ENCODE assay signal across 8 cellular contexts in the genomic region with DNA sequence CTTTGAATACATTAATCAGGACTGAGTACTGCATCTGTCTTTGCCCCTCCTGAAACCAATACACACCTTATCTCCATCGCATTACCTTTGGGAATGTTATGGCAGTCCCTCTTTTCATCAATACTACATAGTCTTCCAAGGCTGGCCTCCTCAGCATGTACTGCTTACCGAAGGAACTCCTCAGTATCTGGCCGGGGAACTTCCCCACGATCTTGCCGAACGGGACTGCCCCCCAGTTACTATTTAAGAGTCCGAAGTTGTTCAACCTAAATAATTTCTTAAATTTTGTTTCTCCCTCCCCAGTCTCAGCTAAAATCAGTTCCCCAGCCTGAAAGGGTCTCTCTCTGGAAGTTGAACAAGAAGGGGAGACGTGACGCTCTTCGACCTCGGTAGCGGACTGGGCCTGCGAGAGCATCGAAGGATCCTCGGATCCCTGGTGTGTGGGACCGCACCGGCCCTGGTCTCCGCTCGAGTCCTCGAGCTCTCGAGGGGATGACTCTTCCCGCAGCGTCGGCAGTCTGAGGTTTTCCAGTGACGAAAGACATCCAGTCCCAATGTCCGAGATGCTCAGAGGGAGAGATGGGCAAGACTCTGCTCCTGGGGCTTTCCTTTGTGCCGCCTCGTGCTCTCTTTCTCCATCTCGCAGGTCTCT. TPM values are rescaled to one million over a fixed set of nuclear protein-coding genes. Genes with fewer than 3 reads are reported as not detected.
DNase-seq lines count a peak whose midpoint lies in the region; ATAC-seq, FAIRE-seq and TF ChIP-seq lines count a peak whose summit lies in the region.

No MANE protein-coding gene starts in this region.

- H3K4me1 ChIP-seq in ES-I3 (ENCODE audit: insufficient read depth, low read length) (no peaks in the 10 kb centered on the region), heart right ventricle (peaks cover 5 to 41% (median 30%) of the 10 kb centered on the region in 9 donors), gastrocnemius medialis (peaks cover 21 to 33% of the 10 kb centered on the region in 2 donors)

- H3K36me3 Mint-ChIP-seq in activated T-cell treated with anti-CD3 and anti-CD28 coated beads, Interleukin-2, amount 50 U/mL, for 72 hours (ENCODE audit: insufficient read depth in 2 of 2), result peaks cover 5 to 9% of the 10 kb centered on the region in 2 donors

- DNase-seq in HTR-8/SVneo (ENCODE audit: insufficient read length, low spot score), result peak; percentile 27
- DNase-seq in activated T-cell treated with anti-CD3 and anti-CD28 coated beads, Interleukin-2, amount 50 U/mL, for 72 hours, result peak in 1 of 2 donors; percentile 11
- DNase-seq in heart right ventricle, result peak in 1 of 2 donors; percentile 7
- no peak for DNase-seq in gastrocnemius medialis
- DNase-seq in inferior parietal cortex (ENCODE audit: extremely low spot score), result no peak
- no peak for DNase-seq in activated gamma-delta T cell treated with Interleukin-2 at 50 U/mL for 16 hours

- H3K27ac ChIP-seq in heart right ventricle (peak overlapping the region in 9 of 10 donors; percentile 62 to 88 (median 80)), gastrocnemius medialis (peak overlapping the region; percentile 79 to 92 (median 83))

- intact Hi-C loops in heart right ventricle (cut with DNase I) (loop anchor here in 2 of 10 donors (1.0 to 2.0 kb wide), 2 partner anchors 25 kb away; partner anchors contain the start of gene WDR43 (in 2 of the 2)), gastrocnemius medialis (cut with DNase I; ENCODE audit: low total_unique reads) (loop anchor here (1.0 to 5.0 kb wide), 2 partner anchors 25 to 143 kb away; partner anchors contain the start of gene WDR43)

- H3K27ac Mint-ChIP-seq in activated T-cell treated with anti-CD3 and anti-CD28 coated beads, Interleukin-2, amount 50 U/mL, for 72 hours, result peak overlapping the region; percentile 96

- H3K9ac ChIP-seq in ES-I3 (ENCODE audit: low read depth, low read length), result peak overlapping the region; percentile 86

- ATAC-seq in GM21367 (IDR thresholded peaks at IDR 0.05; ENCODE audit: unreplicated experiment) (peak; percentile 17), heart right ventricle (peak in 5 of 8 donors; percentile 14 to 55 (median 38)), gastrocnemius medialis (peak; percentile 60 to 63)
- peak in 1 of 2 donors; percentile 27 for ATAC-seq in activated T-cell treated with anti-CD3 and anti-CD28 coated beads, Interleukin-2, amount 50 U/mL, for 72 hours (replicated peaks in 1 of 2)

- H3K4me3 ChIP-seq in heart right ventricle (peak overlapping the region; percentile 54 to 98 (median 94)), gastrocnemius medialis (peak overlapping the region; percentile 82 to 89 (median 84))

- H3K9me3 ChIP-seq in ES-I3 (ENCODE audit: control insufficient read depth, insufficient read depth, low read length) (no peaks in the 10 kb centered on the region), heart right ventricle (no peaks in the 10 kb centered on the region), gastrocnemius medialis (no peaks in the 10 kb centered on the region)

- no peak for FAIRE-seq in HTR-8/SVneo (lab: Jason Lieb, UNC)

- peaks cover 49% of the 10 kb centered on the region for H3K4me1 Mint-ChIP-seq in activated T-cell treated with anti-CD3 and anti-CD28 coated beads, Interleukin-2, amount 50 U/mL, for 72 hours (ENCODE audit: low read depth)

- TF ChIP-seq POLR2A in gastrocnemius medialis (IDR thresholded peaks at IDR 0.05), result no peak

- WGBS in heart right ventricle, 2 donors, result 0 to 1% methylated on average over 29 of the region's 29 CpGs

- H3K9me3 Mint-ChIP-seq in activated T-cell treated with anti-CD3 and anti-CD28 coated beads, Interleukin-2, amount 50 U/mL, for 72 hours, result no peaks in the 10 kb centered on the region

- no peaks in the 10 kb centered on the region for H3K27me3 ChIP-seq in heart right ventricle
- no peaks in the 10 kb centered on the region for H3K27me3 ChIP-seq in gastrocnemius medialis

- in situ Hi-C loops in gastrocnemius medialis (cut with MboI; ENCODE audit: low sequenced_read_pairs in 4 of 4), result no loop called here

- no peaks in the 10 kb centered on the region for H3K27me3 Mint-ChIP-seq in activated T-cell treated with anti-CD3 and anti-CD28 coated beads, Interleukin-2, amount 50 U/mL, for 72 hours (ENCODE audit: low read depth)

- peak overlapping the region; percentile 97 to 99 for H3K4me3 Mint-ChIP-seq in activated T-cell treated with anti-CD3 and anti-CD28 coated beads, Interleukin-2, amount 50 U/mL, for 72 hours

- no peak for TF ChIP-seq CTCF in heart right ventricle (IDR thresholded peaks at IDR 0.05)
- no peak for TF ChIP-seq CTCF in gastrocnemius medialis (IDR thresholded peaks at IDR 0.05 in 4 of 5, conservative IDR thresholded peaks at IDR 0.05 in 1 of 5)

- H3K36me3 ChIP-seq in ES-I3 (ENCODE audit: insufficient read depth, low read length) (no peaks in the 10 kb centered on the region), heart right ventricle (peaks cover 0 to 21% (median 0%) of the 10 kb centered on the region in 9 donors), gastrocnemius medialis (peaks cover 0 to 7% of the 10 kb centered on the region in 2 donors)

RNA-seq across cellular contexts. Expression of gene TRMT61B, which starts 0.5 kb away (rescaled TPM):
- 10 to 100 TPM; 18.5 to 20.5 TPM for total RNA-seq in activated T-cell treated with anti-CD3 and anti-CD28 coated beads, Interleukin-2, amount 50 U/mL, for 72 hours
- total RNA-seq in heart right ventricle (10 to 100 TPM; 13.5 to 25.0 (median 17.5) TPM), gastrocnemius medialis (10 to 100 TPM in 3 of 4 donors, 1 to 10 TPM in 1; 5.8 to 15.2 (median 13.5) TPM)
- 10 to 100 TPM; 15.8 to 54.1 TPM for polyA plus RNA-seq in heart right ventricle

RNA-seq across cellular contexts. Expression of gene WDR43, which starts 24.8 kb away (rescaled TPM):
- 100 to 1,000 TPM in 1 of 2 donors, 10 to 100 TPM in 1; 75.0 to 110 TPM for total RNA-seq in activated T-cell treated with anti-CD3 and anti-CD28 coated beads, Interleukin-2, amount 50 U/mL, for 72 hours
- total RNA-seq in heart right ventricle (10 to 100 TPM; 16.3 to 42.1 (median 25.9) TPM), gastrocnemius medialis (100 to 1,000 TPM in 1 of 4 donors, 10 to 100 TPM in 3; 73.5 to 105 (median 81.1) TPM)
- polyA plus RNA-seq in heart right ventricle, result 10 to 100 TPM in 1 of 2 donors, 1 to 10 TPM in 1; 5.9 to 11.2 TPM

RNA-seq across cellular contexts. Expression of gene SPDYA, which starts 59.0 kb away (rescaled TPM):
- 1 to 10 TPM; 1.1 to 1.5 TPM for total RNA-seq in activated T-cell treated with anti-CD3 and anti-CD28 coated beads, Interleukin-2, amount 50 U/mL, for 72 hours
- under 1 TPM; 0.16 to 0.46 (median 0.28) TPM for total RNA-seq in heart right ventricle
- under 1 TPM; 0.07 to 0.15 TPM for polyA plus RNA-seq in heart right ventricle
- total RNA-seq in gastrocnemius medialis, result under 1 TPM in 1 of 4 donors, not detected in 3; 0.31 TPM
